Comparison of ENCODE assay signal across 12 cellular contexts in the genomic region with DNA sequence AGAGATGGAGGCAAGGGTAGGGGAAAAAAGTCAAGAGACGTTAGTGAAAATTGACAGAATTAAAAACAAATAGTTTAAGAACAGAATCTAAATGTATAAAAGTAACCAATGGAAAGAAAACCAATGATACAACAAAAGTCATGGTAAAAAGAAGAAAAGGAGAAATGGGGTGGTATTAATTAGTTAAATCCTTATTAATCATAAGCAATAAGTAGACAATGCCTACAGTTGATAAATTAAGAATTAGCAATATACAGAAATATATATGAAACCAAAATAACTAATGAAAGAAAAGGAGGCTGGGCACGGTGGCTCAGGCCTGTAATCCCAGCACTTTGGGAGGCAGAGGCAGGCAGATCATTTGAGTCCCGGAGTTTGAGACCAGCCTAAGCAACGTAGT. TPM values are rescaled to one million over a fixed set of nuclear protein-coding genes. Genes with fewer than 3 reads are reported as not detected.
DNase-seq lines count a peak whose midpoint lies in the region; ATAC-seq, FAIRE-seq and TF ChIP-seq lines count a peak whose summit lies in the region.
"Had no signal": no experiment of that assay in that cellular context is flagged by ENCODE, and none has a peak within 500 bp of the region (broad histone marks: within the 10 kb centered on the region; RNA-seq: fewer than 3 reads in every experiment).

No MANE protein-coding gene starts in this region.

- intact Hi-C loops in activated B cell treated with CpG ODN at 0.5 μM for 24 hours (cut with micrococcal nuclease) = no loop called here

- no peak for FAIRE-seq in D721Med (lab: Jason Lieb, UNC)
- FAIRE-seq: small intestine had no signal

- CTCF ChIA-PET in activated B cell treated with CpG ODN at 0.5 μM for 24 hours (lab: Charles Lee) = interaction anchor here (1.3 to 2.3 kb wide), 4 partner anchors 11 to 67 kb away, joined by 3 to 25 read pairs (median 8); a partner anchor contains a TSS

- H3K4me3 Mint-ChIP-seq in activated naive CD8-positive, alpha-beta T cell = no peak overlapping the region
- H3K4me3 Mint-ChIP-seq in activated naive CD8-positive, alpha-beta T cell treated with anti-CD3 and anti-CD28 coated beads for 36 hours = no peak overlapping the region
- no peak overlapping the region for H3K4me3 Mint-ChIP-seq in activated B cell treated with CpG ODN at 0.5 μM for 24 hours
- H3K4me3 Mint-ChIP-seq in glutamatergic neuron (ENCODE audit: unreplicated experiment) = peak overlapping the region; percentile 25
- H3K4me3 Mint-ChIP-seq in stimulated activated naive B cell treated with anti-CD40 and anti-IgM and Interleukin-4, amounts not matched to agents 10 μg/mL and 1 μg/mL and 100 μg/mL, for 72 hours = peak overlapping the region; percentile 21 to 68
- H3K4me3 Mint-ChIP-seq: T-cell had no signal

- peak overlapping the region; percentile 64 for H3K27ac Mint-ChIP-seq in activated naive CD8-positive, alpha-beta T cell
- no peak overlapping the region for H3K27ac Mint-ChIP-seq in activated naive CD8-positive, alpha-beta T cell treated with anti-CD3 and anti-CD28 coated beads for 36 hours
- H3K27ac Mint-ChIP-seq in activated B cell treated with CpG ODN at 0.5 μM for 24 hours (peak overlapping the region; percentile 93), glutamatergic neuron (ENCODE audit: unreplicated experiment) (no peak overlapping the region)
- peak overlapping the region; percentile 95 for H3K27ac Mint-ChIP-seq in stimulated activated naive B cell treated with anti-CD40 and anti-IgM and Interleukin-4, amounts not matched to agents 10 μg/mL and 1 μg/mL and 100 μg/mL, for 72 hours

- H3K9me3 Mint-ChIP-seq in activated naive CD8-positive, alpha-beta T cell (ENCODE audit: low read depth) = no peaks in the 10 kb centered on the region
- no peaks in the 10 kb centered on the region for H3K9me3 Mint-ChIP-seq in activated naive CD8-positive, alpha-beta T cell treated with anti-CD3 and anti-CD28 coated beads for 36 hours
- H3K9me3 Mint-ChIP-seq in activated B cell treated with CpG ODN at 0.5 μM for 24 hours = no peaks in the 10 kb centered on the region
- no peaks in the 10 kb centered on the region for H3K9me3 Mint-ChIP-seq in glutamatergic neuron (ENCODE audit: unreplicated experiment)
- H3K9me3 Mint-ChIP-seq in stimulated activated naive B cell treated with anti-CD40 and anti-IgM and Interleukin-4, amounts not matched to agents 10 μg/mL and 1 μg/mL and 100 μg/mL, for 72 hours = no peaks in the 10 kb centered on the region
- H3K9me3 Mint-ChIP-seq: T-cell had no signal

- H3K36me3 Mint-ChIP-seq in activated naive CD8-positive, alpha-beta T cell = no peaks in the 10 kb centered on the region
- H3K36me3 Mint-ChIP-seq in activated naive CD8-positive, alpha-beta T cell treated with anti-CD3 and anti-CD28 coated beads for 36 hours = peaks cover 2% of the 10 kb centered on the region
- H3K36me3 Mint-ChIP-seq in activated B cell treated with CpG ODN at 0.5 μM for 24 hours (ENCODE audit: low read depth) = peaks cover 4% of the 10 kb centered on the region
- H3K36me3 Mint-ChIP-seq in glutamatergic neuron (ENCODE audit: unreplicated experiment) = no peaks in the 10 kb centered on the region
- no peaks in the 10 kb centered on the region for H3K36me3 Mint-ChIP-seq in stimulated activated naive B cell treated with anti-CD40 and anti-IgM and Interleukin-4, amounts not matched to agents 10 μg/mL and 1 μg/mL and 100 μg/mL, for 72 hours

- H3K4me1 Mint-ChIP-seq in activated naive CD8-positive, alpha-beta T cell (ENCODE audit: low read depth) = peaks cover 18% of the 10 kb centered on the region
- H3K4me1 Mint-ChIP-seq in activated naive CD8-positive, alpha-beta T cell treated with anti-CD3 and anti-CD28 coated beads for 36 hours = peaks cover 15% of the 10 kb centered on the region
- H3K4me1 Mint-ChIP-seq in activated B cell treated with CpG ODN at 0.5 μM for 24 hours (peaks cover 37% of the 10 kb centered on the region), glutamatergic neuron (ENCODE audit: low read depth, unreplicated experiment) (peaks cover 7% of the 10 kb centered on the region)
- peaks cover 29 to 36% of the 10 kb centered on the region in 2 donors for H3K4me1 Mint-ChIP-seq in stimulated activated naive B cell treated with anti-CD40 and anti-IgM and Interleukin-4, amounts not matched to agents 10 μg/mL and 1 μg/mL and 100 μg/mL, for 72 hours

- ATAC-seq in activated B cell treated with CpG ODN at 0.5 μM for 24 hours (ENCODE audit: low read depth) = no peak
- no peak for ATAC-seq in stimulated activated naive B cell treated with anti-CD40 and anti-IgM and Interleukin-4, amounts not matched to agents 10 μg/mL and 1 μg/mL and 100 μg/mL, for 72 hours (replicated peaks)
- no peak for ATAC-seq in HG03196 (IDR thresholded peaks at IDR 0.05; ENCODE audit: unreplicated experiment)
- ATAC-seq in GM19324 (IDR thresholded peaks at IDR 0.05; ENCODE audit: low FRiP score, unreplicated experiment) = no peak
- ATAC-seq: Panc1 had no signal

- TF ChIP-seq CTCF in activated B cell treated with CpG ODN at 0.5 μM for 24 hours (IDR thresholded peaks at IDR 0.05) (no peak), glutamatergic neuron (IDR thresholded peaks at IDR 0.05; ENCODE audit: partially characterized antibody, unreplicated experiment) (no peak), D721Med (IDR thresholded peaks at IDR 0.05; ENCODE audit: insufficient read depth, missing control alignments) (no peak)

- POLR2A ChIA-PET in activated B cell treated with CpG ODN at 0.5 μM for 24 hours (lab: Charles Lee) = interaction anchor here (1.4 kb wide), 2 partner anchors 20 to 24 kb away, joined by 18 to 33 read pairs; a partner anchor contains a TSS

- DNase-seq in activated naive CD8-positive, alpha-beta T cell treated with anti-CD3 and anti-CD28 coated beads for 36 hours = no peak
- DNase-seq in activated B cell treated with CpG ODN at 0.5 μM for 24 hours = no peak
- no peak for DNase-seq in glutamatergic neuron
- no peak for DNase-seq in stimulated activated naive B cell treated with anti-CD40 and anti-IgM and Interleukin-4, amounts not matched to agents 10 μg/mL and 1 μg/mL and 100 μg/mL, for 72 hours
- no peak for DNase-seq in D721Med (ENCODE audit: insufficient read length, low spot score)
- DNase-seq: brain microvascular endothelial cell, small intestine had no signal

- H3K27me3 Mint-ChIP-seq in activated naive CD8-positive, alpha-beta T cell = no peaks in the 10 kb centered on the region
- no peaks in the 10 kb centered on the region for H3K27me3 Mint-ChIP-seq in activated naive CD8-positive, alpha-beta T cell treated with anti-CD3 and anti-CD28 coated beads for 36 hours
- H3K27me3 Mint-ChIP-seq in activated B cell treated with CpG ODN at 0.5 μM for 24 hours (no peaks in the 10 kb centered on the region), glutamatergic neuron (ENCODE audit: unreplicated experiment) (peaks cover 2% of the 10 kb centered on the region)
- H3K27me3 Mint-ChIP-seq in stimulated activated naive B cell treated with anti-CD40 and anti-IgM and Interleukin-4, amounts not matched to agents 10 μg/mL and 1 μg/mL and 100 μg/mL, for 72 hours = no peaks in the 10 kb centered on the region
- H3K27me3 Mint-ChIP-seq: T-cell had no signal

RNA-seq across cellular contexts. Expression of a gene that starts 23.8 kb away (rescaled TPM):
- 10 to 100 TPM in 1 of 2 experiments, 1 to 10 TPM in 1; 9.6 to 10.1 TPM for total RNA-seq in activated naive CD8-positive, alpha-beta T cell treated with anti-CD3 and anti-CD28 coated beads for 36 hours
- total RNA-seq in activated B cell treated with CpG ODN at 0.5 μM for 24 hours (30.1 and 30.7 TPM in 2 replicates), glutamatergic neuron (ENCODE audit: unreplicated experiment) (17.2 TPM)

RNA-seq across cellular contexts. Expression of a gene that starts 24.2 kb away (rescaled TPM):
- 10 to 100 TPM; 17.2 to 20.7 TPM for total RNA-seq in activated naive CD8-positive, alpha-beta T cell treated with anti-CD3 and anti-CD28 coated beads for 36 hours
- total RNA-seq in activated B cell treated with CpG ODN at 0.5 μM for 24 hours (109 and 135 TPM in 2 replicates), glutamatergic neuron (ENCODE audit: unreplicated experiment) (0.51 TPM)

RNA-seq across cellular contexts. Expression of a gene that starts 24.2 kb away (rescaled TPM):
- 10 to 100 TPM; 82.3 to 83.7 TPM for total RNA-seq in activated naive CD8-positive, alpha-beta T cell treated with anti-CD3 and anti-CD28 coated beads for 36 hours
- total RNA-seq in activated B cell treated with CpG ODN at 0.5 μM for 24 hours = 45.8 and 46.2 TPM in 2 replicates
- 30.4 TPM for total RNA-seq in glutamatergic neuron (ENCODE audit: unreplicated experiment)

Comparison
In these comparisons a context has a peak if more than half of its experiments do, and no peak if none do; other contexts are left out.
1. H3K27ac Mint-ChIP-seq: peak in activated naive CD8-positive, alpha-beta T cell (single experiment), activated B cell treated with CpG ODN at 0.5 μM for 24 hours (single experiment) and stimulated activated naive B cell treated with anti-CD40 and anti-IgM and Interleukin-4, amounts not matched to agents 10 μg/mL and 1 μg/mL and 100 μg/mL, for 72 hours (single experiment); none in activated naive CD8-positive, alpha-beta T cell treated with anti-CD3 and anti-CD28 coated beads for 36 hours (single experiment) and glutamatergic neuron (single experiment).
2. H3K4me3 Mint-ChIP-seq: peak in glutamatergic neuron (single experiment) and stimulated activated naive B cell treated with anti-CD40 and anti-IgM and Interleukin-4, amounts not matched to agents 10 μg/mL and 1 μg/mL and 100 μg/mL, for 72 hours (2 of 2); none in activated naive CD8-positive, alpha-beta T cell (single experiment), activated naive CD8-positive, alpha-beta T cell treated with anti-CD3 and anti-CD28 coated beads for 36 hours (single experiment) and activated B cell treated with CpG ODN at 0.5 μM for 24 hours (single experiment).
3. RNA of a gene that starts 24.2 kb away (total RNA-seq): 109 to 135 TPM in activated B cell treated with CpG ODN at 0.5 μM for 24 hours and 17.2 to 20.7 TPM in activated naive CD8-positive, alpha-beta T cell treated with anti-CD3 and anti-CD28 coated beads for 36 hours; 0.51 TPM in glutamatergic neuron (single experiment); every median in the first group is over 10 times any median in the second.